ENCODE assay signal across 8 cellular contexts in the genomic region with DNA sequence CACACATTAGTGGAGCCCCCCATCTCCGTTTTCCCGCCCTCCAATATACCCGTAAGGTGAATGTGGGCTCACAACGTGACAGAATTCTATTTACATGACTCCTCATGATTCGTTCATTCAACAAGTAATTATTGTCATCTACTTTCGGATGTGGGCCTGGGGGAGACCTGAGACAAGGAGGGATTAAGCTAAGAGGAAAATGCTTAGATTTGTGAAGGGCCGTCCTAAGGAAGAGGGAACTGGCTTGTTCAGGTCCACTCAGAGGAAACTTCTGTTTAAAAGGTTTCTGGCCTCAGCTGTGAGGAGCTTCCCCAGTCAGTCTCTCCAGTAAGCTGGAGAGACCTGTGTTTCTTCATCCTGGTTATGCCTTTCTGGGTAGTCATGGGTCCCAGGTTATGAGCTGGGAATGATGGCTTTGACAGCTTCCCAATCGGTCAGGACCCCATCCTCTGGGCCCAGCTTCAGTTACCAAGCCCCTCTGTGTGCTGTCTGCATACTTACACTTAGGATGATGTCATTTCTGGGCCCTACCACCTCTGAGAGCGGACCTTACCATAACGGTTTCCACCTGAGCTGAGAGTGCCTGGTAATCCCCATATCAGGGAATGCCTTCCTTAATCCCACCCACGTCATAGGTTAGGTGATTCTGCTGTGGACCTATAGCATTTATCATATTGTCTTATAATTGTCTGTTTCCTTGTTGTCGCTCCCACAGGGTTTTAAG. TPM values are rescaled to one million over a fixed set of nuclear protein-coding genes. Genes with fewer than 3 reads are reported as not detected.
DNase-seq lines count a peak whose midpoint lies in the region; ATAC-seq, FAIRE-seq and TF ChIP-seq lines count a peak whose summit lies in the region.

No MANE protein-coding gene starts in this region.

- FAIRE-seq in GM12892 (lab: Jason Lieb, UNC): peak; percentile 5

- intact Hi-C loops in sciatic nerve (cut with DNase I): no loop called here

- no peaks in the 10 kb centered on the region for H3K9me3 ChIP-seq in NT2/D1 (ENCODE audit: insufficient read depth, low read length)
- H3K9me3 ChIP-seq in endodermal cell (ENCODE audit: control insufficient read depth, low read length): no peaks in the 10 kb centered on the region

- peaks cover 1% of the 10 kb centered on the region for H3K27me3 Mint-ChIP-seq in endodermal cell (ENCODE audit: insufficient read depth)

- peak overlapping the region; percentile 75 for H3K27ac Mint-ChIP-seq in endodermal cell

- no peaks in the 10 kb centered on the region for H3K9me3 Mint-ChIP-seq in endodermal cell

- peaks cover 12% of the 10 kb centered on the region for H3K36me3 ChIP-seq in NT2/D1 (ENCODE audit: insufficient read depth, insufficient read length, low read length)
- peaks cover 3% of the 10 kb centered on the region for H3K36me3 ChIP-seq in endodermal cell (ENCODE audit: control insufficient read depth, insufficient read depth, low read length)

- no peak for TF ChIP-seq POLR2A in GM12892 (IDR thresholded peaks at IDR 0.05; ENCODE audit: low read depth, low read length)

- DNase-seq in GM12892 (ENCODE audit: insufficient read length) (no peak), NT2/D1 (ENCODE audit: low read depth, low spot score) (no peak), endodermal cell (no peak), sciatic nerve (ENCODE audit: low spot score) (no peak), SIG-M5 treated with dmso at 0.1 percent for 504 hours (lab: John Stamatoyannopoulos, UW; ENCODE audit: unreplicated experiment) (no peak), HPDE6-E6E7 (ENCODE audit: extremely low spot score) (no peak), D341Med (ENCODE audit: low spot score) (no peak)

- peaks cover 4% of the 10 kb centered on the region for H3K36me3 Mint-ChIP-seq in endodermal cell (ENCODE audit: low read depth)

- WGBS in endodermal cell (ENCODE audit: insufficient coverage in 1 of 2, insufficient read length in 1 of 2), 2 experiments: 74 to 88% methylated on average over 5 to 12 of the region's 12 CpGs

- H3K27ac ChIP-seq in endodermal cell (ENCODE audit: low read depth, low read length): no peak overlapping the region

- TF ChIP-seq CTCF in endodermal cell (conservative IDR thresholded peaks at IDR 0.05): no peak

- H3K4me1 ChIP-seq in NT2/D1 (ENCODE audit: insufficient read depth, insufficient read length) (peaks cover 8% of the 10 kb centered on the region), endodermal cell (ENCODE audit: control insufficient read depth, insufficient read depth, low read length) (peaks cover 9% of the 10 kb centered on the region)

- H3K4me1 Mint-ChIP-seq in endodermal cell: peaks cover 37% of the 10 kb centered on the region

- no peak overlapping the region for H3K9ac ChIP-seq in NT2/D1 (ENCODE audit: insufficient read length, low read depth)
- no peak overlapping the region for H3K9ac ChIP-seq in endodermal cell (ENCODE audit: extremely low read depth, low read length, poor library complexity, severe bottlenecking)

- no peaks in the 10 kb centered on the region for H3K27me3 ChIP-seq in NT2/D1 (ENCODE audit: insufficient read depth, insufficient read length)
- no peaks in the 10 kb centered on the region for H3K27me3 ChIP-seq in endodermal cell (ENCODE audit: control insufficient read depth, insufficient read depth, low read length, poor library complexity, severe bottlenecking)

- ATAC-seq in sciatic nerve: peak; percentile 1
- ATAC-seq in GM21825 (IDR thresholded peaks at IDR 0.05; ENCODE audit: unreplicated experiment): no peak

- H3K4me3 ChIP-seq in NT2/D1 (ENCODE audit: insufficient read length, low read depth) (peak overlapping the region; percentile 13), endodermal cell (ENCODE audit: low read length) (peak overlapping the region; percentile 41)

- H3K4me3 Mint-ChIP-seq in endodermal cell: peak overlapping the region; percentile 75

RNA-seq across cellular contexts. Expression of a gene that starts 0.7 kb away (rescaled TPM):
- 34.0 TPM for polyA plus RNA-seq in GM12892 (2012; ENCODE audit: missing spikeins)
- 10 to 100 TPM; 71.9 to 92.1 TPM for total RNA-seq in endodermal cell
- polyA plus RNA-seq in endodermal cell (2013, experiment 1 of 2): 56.5 TPM
- 59.4 TPM for polyA plus RNA-seq in endodermal cell (2013, experiment 2 of 2)
- total RNA-seq in sciatic nerve: 59.8 TPM

RNA-seq across cellular contexts. Expression of a gene that starts 49.3 kb away (rescaled TPM):
- 57.5 TPM for polyA plus RNA-seq in GM12892 (2012; ENCODE audit: missing spikeins)
- 10 to 100 TPM; 94.6 to 95.5 TPM for total RNA-seq in endodermal cell
- polyA plus RNA-seq in endodermal cell (2013, experiment 1 of 2): 88.5 TPM
- polyA plus RNA-seq in endodermal cell (2013, experiment 2 of 2): 78.2 TPM
- 60.0 TPM for total RNA-seq in sciatic nerve
